ENCODE assay signal across 19 cellular contexts in the genomic region with DNA sequence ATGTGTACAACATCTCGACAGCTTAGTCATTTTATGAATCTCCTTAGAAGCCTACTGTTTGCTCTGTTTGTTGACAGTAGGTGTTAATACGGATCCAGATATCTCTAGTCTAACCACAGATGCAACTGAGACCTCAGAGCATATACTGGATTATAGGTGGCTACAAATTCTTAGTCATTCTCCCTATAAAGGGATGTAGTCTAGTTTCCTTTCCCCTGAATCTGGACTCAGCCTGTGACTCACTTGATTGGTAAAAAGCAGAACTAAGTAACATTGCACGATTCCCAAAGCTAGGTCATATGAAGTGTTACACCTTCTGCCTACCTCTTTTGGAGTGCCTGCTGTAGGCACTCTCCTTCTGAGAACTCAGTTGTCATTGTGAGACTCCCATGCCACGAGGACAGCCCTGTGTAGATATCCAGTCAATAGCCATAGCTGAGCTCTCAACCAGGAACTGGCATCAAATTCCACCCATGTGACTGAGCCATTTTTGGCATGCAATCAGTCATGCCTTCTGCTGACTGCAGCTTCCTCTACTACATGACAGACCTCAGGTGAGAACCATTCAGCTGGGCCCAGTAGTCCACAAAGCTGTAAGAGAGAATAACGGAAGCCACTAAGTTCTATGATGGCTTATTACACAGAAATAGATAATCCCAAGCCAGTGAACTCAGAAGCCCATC.
DNase-seq lines count a peak whose midpoint lies in the region; ATAC-seq, FAIRE-seq and TF ChIP-seq lines count a peak whose summit lies in the region.
"Had no signal": no experiment of that assay in that cellular context is flagged by ENCODE, and none has a peak within 500 bp of the region (broad histone marks: within the 10 kb centered on the region; RNA-seq: fewer than 3 reads in every experiment).

No MANE protein-coding gene starts in this region.

- H3K27ac ChIP-seq in body of pancreas (no peak overlapping the region), heart left ventricle (no peak overlapping the region)

- TF ChIP-seq POLR2A in body of pancreas (IDR thresholded peaks at IDR 0.05) (no peak), heart left ventricle (IDR thresholded peaks at IDR 0.05) (no peak)

- H3K4me3 ChIP-seq in body of pancreas (no peak overlapping the region), heart left ventricle (no peak overlapping the region)

- H3K4me1 ChIP-seq in body of pancreas (peaks cover 7% of the 10 kb centered on the region), heart left ventricle (no peaks in the 10 kb centered on the region)

- intact Hi-C loops in body of pancreas (cut with DNase I) (no loop called here), heart left ventricle (cut with DNase I) (no loop called here)

- TF ChIP-seq CTCF in body of pancreas (IDR thresholded peaks at IDR 0.05) (no peak), heart left ventricle (IDR thresholded peaks at IDR 0.05) (no peak)

- WGBS in body of pancreas, 2 donors = 51 to 59% methylated on average over 5 of the region's 5 CpGs
- WGBS in heart left ventricle, 4 donors = 70 to 77% (median 75%) methylated on average over 4 to 5 of the region's 5 CpGs

- ATAC-seq in body of pancreas (peak; percentile 94), GM18498 (IDR thresholded peaks at IDR 0.05; ENCODE audit: unreplicated experiment) (no peak), heart left ventricle (no peak)
- ATAC-seq: activated CD4-positive, alpha-beta T cell treated with anti-CD3 and anti-CD28 coated beads for 36 hours had no signal

- H3K27me3 ChIP-seq in body of pancreas (no peaks in the 10 kb centered on the region), heart left ventricle (no peaks in the 10 kb centered on the region)

- H3K9me3 ChIP-seq in body of pancreas (no peaks in the 10 kb centered on the region), heart left ventricle (no peaks in the 10 kb centered on the region)

- DNase-seq in SKM-1 treated with dmso at 0.1 percent for 144 hours (lab: John Stamatoyannopoulos, UW; ENCODE audit: unreplicated experiment) (peak; percentile 60), SKM-1 (lab: John Stamatoyannopoulos, UW; ENCODE audit: unreplicated experiment) (no peak), NCI-H226 (peak; percentile 2), body of pancreas (peak; percentile 53 to 67 (median 58)), urothelium cell line (ENCODE audit: low spot score) (peak; percentile 7), heart left ventricle (no peak)
- DNase-seq in activated CD8-positive, alpha-beta memory T cell treated with anti-CD3 and anti-CD28 coated beads for 24 hours = no peak
- DNase-seq: activated CD4-positive, alpha-beta T cell treated with anti-CD3 and anti-CD28 coated beads for 36 hours; activated CD8-positive, alpha-beta memory T cell treated with anti-CD3 and anti-CD28 coated beads, Interleukin-2, amount 50 U/mL, for 4 hours; activated gamma-delta T cell treated with Interleukin-2 at 50 U/mL for 16 hours; CD4-positive, alpha-beta memory T cell; H7; mesendoderm; NCI-H1048; NCI-H82; SHP77; stimulated activated CD4-positive, alpha-beta T cell treated with anti-CD3 and anti-CD28 coated beads, Interleukin-12 subunit alpha, Interleukin-12 subunit beta, amount 100 ng/mL, for 4 hours; stimulated activated naive CD4-positive, alpha-beta T cell treated with Interleukin-2 at 50 U/mL for 16 hours had no signal

- FAIRE-seq in urothelium cell line (lab: Jason Lieb, UNC) = no peak

- no peaks in the 10 kb centered on the region for H3K36me3 ChIP-seq in body of pancreas (replicated peaks in 1 of 2; ENCODE audit: insufficient read depth in 1 of 2, low read depth in 2 of 2)
- H3K36me3 ChIP-seq in heart left ventricle = no peaks in the 10 kb centered on the region

Comparison
In these comparisons a context has a peak if more than half of its experiments do, and no peak if none do; other contexts are left out.
1. DNase-seq: peak in SKM-1 treated with dmso at 0.1 percent for 144 hours (single experiment), NCI-H226 (single experiment), body of pancreas (4 of 4) and urothelium cell line (single experiment); none in SKM-1 (single experiment), activated CD8-positive, alpha-beta memory T cell treated with anti-CD3 and anti-CD28 coated beads for 24 hours (single experiment) and heart left ventricle (0 of 5).